In the genomic region with DNA sequence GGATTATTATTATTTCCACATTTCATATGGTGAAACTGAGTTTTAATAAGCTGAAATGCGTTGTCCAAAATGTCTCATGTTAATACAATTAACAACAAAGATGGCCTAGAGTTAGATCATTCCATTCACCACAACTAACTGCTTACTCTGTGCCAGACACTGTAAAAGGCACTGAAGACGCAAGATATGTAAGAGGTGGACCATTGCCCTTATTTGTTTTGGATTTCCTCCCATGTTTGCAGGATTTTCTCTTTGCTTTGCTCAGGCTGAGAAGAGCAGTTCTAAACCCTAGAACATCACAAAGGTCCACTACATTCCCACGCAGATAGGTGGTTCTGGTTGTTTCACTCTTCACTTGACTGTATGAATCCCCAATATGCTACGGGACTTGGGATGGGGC, we compare ENCODE assay signal across 16 cellular contexts.
"Had no signal": no experiment of that assay in that cellular context is flagged by ENCODE, and none has a peak within 500 bp of the region (broad histone marks: within the 10 kb centered on the region; RNA-seq: fewer than 3 reads in every experiment).

No MANE protein-coding gene starts in this region.

- H3K27ac ChIP-seq: dorsolateral prefrontal cortex, heart right ventricle, parathyroid adenoma, thyroid gland had no signal

- H3K27me3 Mint-ChIP-seq: activated B cell treated with CpG ODN at 0.5 μM for 24 hours; activated CD4-positive, alpha-beta memory T cell treated with anti-CD3 and anti-CD28 coated beads for 36 hours; activated naive CD8-positive, alpha-beta T cell; stimulated activated naive B cell treated with anti-CD40 and anti-IgM and Interleukin-4, amounts not matched to agents 10 μg/mL and 1 μg/mL and 100 μg/mL, for 72 hours had no signal

- DNase-seq: activated B cell treated with CpG ODN at 0.5 μM for 24 hours; activated CD4-positive, alpha-beta memory T cell treated with anti-CD3 and anti-CD28 coated beads for 36 hours; activated CD4-positive, alpha-beta T cell treated with anti-CD3 and anti-CD28 coated beads for 4 hours; activated T-cell treated with anti-CD3 and anti-CD28 coated beads for 4 hours; caudate nucleus; dorsolateral prefrontal cortex; heart right ventricle; left ventricle myocardium superior; mesenchymal stem cell; naive thymus-derived CD8-positive, alpha-beta T cell; stimulated activated naive B cell treated with anti-CD40 and anti-IgM and Interleukin-4, amounts not matched to agents 10 μg/mL and 1 μg/mL and 100 μg/mL, for 72 hours; thyroid gland had no signal

- H3K27ac Mint-ChIP-seq: activated B cell treated with CpG ODN at 0.5 μM for 24 hours; activated CD4-positive, alpha-beta memory T cell treated with anti-CD3 and anti-CD28 coated beads for 36 hours; activated naive CD8-positive, alpha-beta T cell; naive thymus-derived CD8-positive, alpha-beta T cell; stimulated activated naive B cell treated with anti-CD40 and anti-IgM and Interleukin-4, amounts not matched to agents 10 μg/mL and 1 μg/mL and 100 μg/mL, for 72 hours; T-helper 2 cell treated with Interferon-gamma antibody and Interleukin-4, amounts not matched to agents 5 μg/mL and 100 μg/mL, for 36 hours had no signal

- H3K4me1 ChIP-seq: heart right ventricle, parathyroid adenoma, thyroid gland had no signal

- H2AFZ ChIP-seq: parathyroid adenoma had no signal

- H3K36me3 Mint-ChIP-seq: activated CD4-positive, alpha-beta memory T cell treated with anti-CD3 and anti-CD28 coated beads for 36 hours; activated naive CD8-positive, alpha-beta T cell; naive thymus-derived CD8-positive, alpha-beta T cell; stimulated activated naive B cell treated with anti-CD40 and anti-IgM and Interleukin-4, amounts not matched to agents 10 μg/mL and 1 μg/mL and 100 μg/mL, for 72 hours had no signal

- ATAC-seq: esophagus mucosa; heart right ventricle; left ventricle myocardium superior; naive thymus-derived CD8-positive, alpha-beta T cell; stimulated activated naive B cell treated with anti-CD40 and anti-IgM and Interleukin-4, amounts not matched to agents 10 μg/mL and 1 μg/mL and 100 μg/mL, for 72 hours had no signal

- H3K27me3 ChIP-seq: dorsolateral prefrontal cortex, heart right ventricle, thyroid gland had no signal

- H3K36me3 ChIP-seq: heart right ventricle, thyroid gland had no signal

- H3K4me1 Mint-ChIP-seq: activated B cell treated with CpG ODN at 0.5 μM for 24 hours; naive thymus-derived CD8-positive, alpha-beta T cell; stimulated activated naive B cell treated with anti-CD40 and anti-IgM and Interleukin-4, amounts not matched to agents 10 μg/mL and 1 μg/mL and 100 μg/mL, for 72 hours had no signal

- H3K9me3 Mint-ChIP-seq: activated B cell treated with CpG ODN at 0.5 μM for 24 hours; T-helper 2 cell treated with Interferon-gamma antibody and Interleukin-4, amounts not matched to agents 5 μg/mL and 100 μg/mL, for 36 hours had no signal

- H3K9me3 ChIP-seq: thyroid gland had no signal

- H3K79me2 ChIP-seq: parathyroid adenoma had no signal

- H3K4me3 ChIP-seq: dorsolateral prefrontal cortex, heart right ventricle, thyroid gland had no signal

- H3K4me3 Mint-ChIP-seq: activated B cell treated with CpG ODN at 0.5 μM for 24 hours; activated CD4-positive, alpha-beta memory T cell treated with anti-CD3 and anti-CD28 coated beads for 36 hours; activated naive CD8-positive, alpha-beta T cell; naive thymus-derived CD8-positive, alpha-beta T cell; stimulated activated naive B cell treated with anti-CD40 and anti-IgM and Interleukin-4, amounts not matched to agents 10 μg/mL and 1 μg/mL and 100 μg/mL, for 72 hours; T-helper 2 cell treated with Interferon-gamma antibody and Interleukin-4, amounts not matched to agents 5 μg/mL and 100 μg/mL, for 36 hours had no signal
